In genomic region chr1:8841395-8841794, GRCh38 we compare ENCODE assay signal across 7 cellular contexts.
"Had no signal": no experiment of that assay in that cellular context is flagged by ENCODE, and none has a peak within 500 bp of the region (broad histone marks: within the 10 kb centered on the region; RNA-seq: fewer than 3 reads in every experiment).

No MANE protein-coding gene starts in this region.

- ATAC-seq: GM23338 had no signal

- H3K27me3 Mint-ChIP-seq: IgD-negative memory B cell had no signal

- H3K4me2 ChIP-seq: GM23338 had no signal

- FAIRE-seq: H1, H54, HTR-8/SVneo had no signal

- H3K4me3 Mint-ChIP-seq: GM23338, H9, IgD-negative memory B cell had no signal

- H3K4me3 ChIP-seq: GM23338 had no signal

- H3K27ac Mint-ChIP-seq: GM23338, H9, IgD-negative memory B cell had no signal

- DNase-seq: H9, HCEC 1CT had no signal

- H3K9me3 Mint-ChIP-seq: IgD-negative memory B cell had no signal

- H3K4me1 Mint-ChIP-seq: GM23338, IgD-negative memory B cell had no signal

- H2AFZ ChIP-seq: GM23338 had no signal

- H3K36me3 Mint-ChIP-seq: IgD-negative memory B cell had no signal
